In the genomic region with DNA sequence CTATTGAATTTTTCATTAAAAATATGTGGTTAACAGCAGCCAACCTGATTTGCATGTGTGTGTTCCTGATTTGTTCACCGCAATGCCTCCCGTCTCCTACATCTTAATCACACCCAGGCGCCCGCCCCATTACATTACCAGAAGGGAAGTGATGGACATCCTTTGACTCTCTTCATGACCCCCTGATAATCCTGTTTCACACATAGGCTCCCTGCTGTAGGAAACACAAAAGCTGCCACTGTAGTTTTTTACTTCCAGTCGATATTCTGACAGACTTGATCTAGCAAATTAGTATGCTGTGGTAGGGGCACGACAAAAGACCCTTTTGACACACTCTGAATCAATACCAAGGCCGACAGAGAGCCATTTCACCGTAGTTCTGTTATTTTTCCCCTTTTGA, we compare ENCODE assay signal across 22 cellular contexts.
"Had no signal": no experiment of that assay in that cellular context is flagged by ENCODE, and none has a peak within 500 bp of the region (broad histone marks: within the 10 kb centered on the region; RNA-seq: fewer than 3 reads in every experiment).

No MANE protein-coding gene starts in this region.

- H3K27ac ChIP-seq: KMS-11, SK-N-MC, VCaP had no signal

- DNase-seq: activated CD4-positive, alpha-beta memory T cell treated with anti-CD3 and anti-CD28 coated beads for 36 hours; activated CD4-positive, alpha-beta T cell treated with anti-CD3 and anti-CD28 coated beads, Interleukin-2, amount 10 ng/mL, durations not matched to agents 7 days and 5 days; activated CD4-positive, CD25-positive, alpha-beta regulatory T cell; activated CD8-positive, alpha-beta memory T cell treated with anti-CD3 and anti-CD28 coated beads for 24 hours; activated gamma-delta T cell; activated naive CD4-positive, alpha-beta T cell treated with anti-CD3 and anti-CD28 coated beads, Interleukin-2, amount 10 ng/mL, durations not matched to agents 7 days and 5 days; activated naive CD8-positive, alpha-beta T cell treated with anti-CD3 and anti-CD28 coated beads for 36 hours; activated T-cell treated with anti-CD3 and anti-CD28 coated beads, Interleukin-2, amount 50 U/mL, for 4 hours; NCI-H1092; NCI-H1417 treated with DMSO at 0.1 percent for 48 hours; NCI-H187; NCI-H2081; NCI-H446 treated with DMSO at 0.1 percent for 48 hours; NCI-H524 treated with DMSO at 0.1 percent for 48 hours; NCI-H82; NK-92 treated with Interleukin-12 subunit alpha and Interleukin-12 subunit beta, amount 100 ng/mL, for 24 hours; OCI-M1; RPMI8226; T-helper 1 cell had no signal

- H3K9ac ChIP-seq: KMS-11 had no signal

- H3K4me2 ChIP-seq: KMS-11 had no signal

- H3K4me3 ChIP-seq: SK-N-MC had no signal
